In the genomic region with DNA sequence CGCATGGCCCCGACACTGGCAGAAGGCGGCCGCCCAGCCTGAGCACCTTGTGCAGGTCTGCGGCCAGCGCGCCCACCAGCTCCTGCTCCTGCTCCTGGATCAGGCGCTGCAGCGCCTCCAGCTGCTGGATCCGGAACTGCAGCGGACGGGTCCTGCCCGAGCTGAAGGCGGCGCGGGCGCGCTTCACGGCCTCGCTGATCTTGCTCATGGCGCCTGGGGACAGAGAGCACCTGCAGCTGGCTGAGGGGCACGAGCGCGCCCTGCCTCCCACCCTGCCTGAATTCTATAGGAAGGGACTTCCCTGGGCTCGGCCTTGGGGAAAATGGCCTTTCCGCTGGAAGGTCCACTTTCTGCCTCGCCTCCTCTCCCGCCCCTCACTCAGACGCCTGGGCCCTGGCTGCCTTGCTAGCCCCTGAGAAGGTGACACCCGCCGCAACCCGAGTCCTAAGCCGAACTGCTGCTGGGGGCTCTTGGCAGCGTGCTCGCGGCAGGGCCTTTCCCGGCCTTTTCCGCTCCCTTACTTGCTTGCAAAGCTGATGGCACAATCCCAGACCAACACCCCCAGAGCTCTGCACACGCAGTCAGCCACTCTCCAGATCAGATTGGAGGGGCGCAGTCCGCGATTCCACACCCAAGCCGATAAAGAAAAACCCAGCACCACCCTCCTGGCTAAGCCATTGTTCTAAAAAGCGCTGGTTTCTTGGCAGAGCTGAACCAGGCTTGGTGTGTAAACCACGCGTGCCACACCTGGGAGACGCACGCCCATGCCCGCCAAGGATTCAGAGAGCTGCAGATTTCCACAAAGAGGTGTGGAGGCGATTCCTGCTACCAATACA, we compare ENCODE assay signal across 2 cellular contexts.
A peak's percentile ranks its signal among the peaks of the same experiment; 100 is the strongest.
TF ChIP-seq lines count a peak whose summit lies in the region.

No MANE protein-coding gene starts in this region.

TF ChIP-seq in HEK293T, 16 proteins besides CTCF, POLR2A, EP300 and RAD21 (continued from another document):
- TF ChIP-seq L3MBTL2 (conservative IDR thresholded peaks at IDR 0.05) (peak; percentile 90), FOXA1 (IDR thresholded peaks at IDR 0.05) (no peak)
- TF ChIP-seq, protein P1, sequence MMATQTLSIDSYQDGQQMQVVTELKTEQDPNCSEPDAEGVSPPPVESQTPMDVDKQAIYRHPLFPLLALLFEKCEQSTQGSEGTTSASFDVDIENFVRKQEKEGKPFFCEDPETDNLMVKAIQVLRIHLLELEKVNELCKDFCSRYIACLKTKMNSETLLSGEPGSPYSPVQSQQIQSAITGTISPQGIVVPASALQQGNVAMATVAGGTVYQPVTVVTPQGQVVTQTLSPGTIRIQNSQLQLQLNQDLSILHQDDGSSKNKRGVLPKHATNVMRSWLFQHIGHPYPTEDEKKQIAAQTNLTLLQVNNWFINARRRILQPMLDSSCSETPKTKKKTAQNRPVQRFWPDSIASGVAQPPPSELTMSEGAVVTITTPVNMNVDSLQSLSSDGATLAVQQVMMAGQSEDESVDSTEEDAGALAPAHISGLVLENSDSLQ (IDR thresholded peaks at IDR 0.05): no peak

TF ChIP-seq in neural cell, 6 proteins besides CTCF, POLR2A, EP300 and RAD21 (continued from another document):
- TF ChIP-seq, protein P2, sequence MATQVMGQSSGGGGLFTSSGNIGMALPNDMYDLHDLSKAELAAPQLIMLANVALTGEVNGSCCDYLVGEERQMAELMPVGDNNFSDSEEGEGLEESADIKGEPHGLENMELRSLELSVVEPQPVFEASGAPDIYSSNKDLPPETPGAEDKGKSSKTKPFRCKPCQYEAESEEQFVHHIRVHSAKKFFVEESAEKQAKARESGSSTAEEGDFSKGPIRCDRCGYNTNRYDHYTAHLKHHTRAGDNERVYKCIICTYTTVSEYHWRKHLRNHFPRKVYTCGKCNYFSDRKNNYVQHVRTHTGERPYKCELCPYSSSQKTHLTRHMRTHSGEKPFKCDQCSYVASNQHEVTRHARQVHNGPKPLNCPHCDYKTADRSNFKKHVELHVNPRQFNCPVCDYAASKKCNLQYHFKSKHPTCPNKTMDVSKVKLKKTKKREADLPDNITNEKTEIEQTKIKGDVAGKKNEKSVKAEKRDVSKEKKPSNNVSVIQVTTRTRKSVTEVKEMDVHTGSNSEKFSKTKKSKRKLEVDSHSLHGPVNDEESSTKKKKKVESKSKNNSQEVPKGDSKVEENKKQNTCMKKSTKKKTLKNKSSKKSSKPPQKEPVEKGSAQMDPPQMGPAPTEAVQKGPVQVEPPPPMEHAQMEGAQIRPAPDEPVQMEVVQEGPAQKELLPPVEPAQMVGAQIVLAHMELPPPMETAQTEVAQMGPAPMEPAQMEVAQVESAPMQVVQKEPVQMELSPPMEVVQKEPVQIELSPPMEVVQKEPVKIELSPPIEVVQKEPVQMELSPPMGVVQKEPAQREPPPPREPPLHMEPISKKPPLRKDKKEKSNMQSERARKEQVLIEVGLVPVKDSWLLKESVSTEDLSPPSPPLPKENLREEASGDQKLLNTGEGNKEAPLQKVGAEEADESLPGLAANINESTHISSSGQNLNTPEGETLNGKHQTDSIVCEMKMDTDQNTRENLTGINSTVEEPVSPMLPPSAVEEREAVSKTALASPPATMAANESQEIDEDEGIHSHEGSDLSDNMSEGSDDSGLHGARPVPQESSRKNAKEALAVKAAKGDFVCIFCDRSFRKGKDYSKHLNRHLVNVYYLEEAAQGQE (IDR thresholded peaks at IDR 0.05; ENCODE audit: borderline replicate concordance): no peak
